Comparison of ENCODE assay signal across 8 cellular contexts in genomic region chr1:155871390-155871789, GRCh38. TPM values are rescaled to one million over a fixed set of nuclear protein-coding genes. Genes with fewer than 3 reads are reported as not detected.
DNase-seq lines count a peak whose midpoint lies in the region; ATAC-seq lines count a peak whose summit lies in the region.

No MANE protein-coding gene starts in this region.

- H3K9me3 Mint-ChIP-seq in natural killer cell treated with Interleukin-12 subunit alpha and Interleukin-12 subunit beta and Interleukin-15 and Interleukin-18, amount 100 ng/mL, for 72 hours, result no peaks in the 10 kb centered on the region

- no peak overlapping the region for H3K4me3 Mint-ChIP-seq in natural killer cell treated with Interleukin-12 subunit alpha and Interleukin-12 subunit beta and Interleukin-15 and Interleukin-18, amount 100 ng/mL, for 72 hours

- no peaks in the 10 kb centered on the region for H3K27me3 Mint-ChIP-seq in natural killer cell treated with Interleukin-12 subunit alpha and Interleukin-12 subunit beta and Interleukin-15 and Interleukin-18, amount 100 ng/mL, for 72 hours

- intact Hi-C loops in sciatic nerve (cut with DNase I), result no loop called here

- no peak overlapping the region for H3K27ac Mint-ChIP-seq in natural killer cell treated with Interleukin-12 subunit alpha and Interleukin-12 subunit beta and Interleukin-15 and Interleukin-18, amount 100 ng/mL, for 72 hours

- peak; percentile 61 for ATAC-seq in sciatic nerve
- no peak for ATAC-seq in HG03196 (IDR thresholded peaks at IDR 0.05; ENCODE audit: unreplicated experiment)
- ATAC-seq in natural killer cell treated with Interleukin-12 subunit alpha and Interleukin-12 subunit beta and Interleukin-15 and Interleukin-18, amount 100 ng/mL, for 72 hours, result no peak
- ATAC-seq in HG03460 (IDR thresholded peaks at IDR 0.05; ENCODE audit: unreplicated experiment), result no peak

- H3K4me1 Mint-ChIP-seq in natural killer cell treated with Interleukin-12 subunit alpha and Interleukin-12 subunit beta and Interleukin-15 and Interleukin-18, amount 100 ng/mL, for 72 hours (ENCODE audit: low read depth in 2 of 2), result peaks cover 9 to 12% of the 10 kb centered on the region in 2 donors

- peak; percentile 28 for DNase-seq in NCI-H128 (lab: John Stamatoyannopoulos, UW; ENCODE audit: unreplicated experiment)
- peak; percentile 21 for DNase-seq in SK-MEL-5 (ENCODE audit: low read depth, low spot score)
- DNase-seq in globus pallidus (ENCODE audit: low spot score), result peak; percentile 98
- peak; percentile 75 for DNase-seq in sciatic nerve (ENCODE audit: low spot score)
- DNase-seq in natural killer cell treated with Interleukin-12 subunit alpha and Interleukin-12 subunit beta and Interleukin-15 and Interleukin-18, amount 100 ng/mL, for 72 hours (ENCODE audit: low spot score), result no peak
- no peak for DNase-seq in HPDE6-E6E7 (ENCODE audit: extremely low spot score)

- H3K36me3 Mint-ChIP-seq in natural killer cell treated with Interleukin-12 subunit alpha and Interleukin-12 subunit beta and Interleukin-15 and Interleukin-18, amount 100 ng/mL, for 72 hours, result no peaks in the 10 kb centered on the region

- in situ Hi-C loops in SK-MEL-5 (cut with HindIII; ENCODE audit: low pct_unique_long_range_greater_than_20kb, low sequenced_read_pairs), result no loop called here

RNA-seq across cellular contexts. Expression of gene SYT11, which starts 12.0 kb away (rescaled TPM):
- 1.9 and 2.2 TPM in 2 replicates for total RNA-seq in SK-MEL-5 (2014; rRNA removed; shearing (Covaris generic))
- polyA plus RNA-seq in SK-MEL-5 (2015; cell fraction: cytosol; rRNA removed), result 1.3 and 1.5 TPM in 2 replicates
- 0.90 TPM in 1 of 2 replicates, not detected in the other for polyA plus RNA-seq in SK-MEL-5 (2015; cell fraction: nucleus; rRNA removed)
- 45.0 TPM for total RNA-seq in sciatic nerve
- total RNA-seq in natural killer cell treated with Interleukin-12 subunit alpha and Interleukin-12 subunit beta and Interleukin-15 and Interleukin-18, amount 100 ng/mL, for 72 hours, result 10 to 100 TPM; 29.3 to 43.9 TPM

RNA-seq across cellular contexts. Expression of gene GON4L, which starts 14.4 kb away (rescaled TPM):
- total RNA-seq in SK-MEL-5 (2014; rRNA removed; shearing (Covaris generic)), result 15.9 and 16.7 TPM in 2 replicates
- polyA plus RNA-seq in SK-MEL-5 (2015; cell fraction: cytosol; rRNA removed), result 9.9 and 14.8 TPM in 2 replicates
- polyA plus RNA-seq in SK-MEL-5 (2015; cell fraction: nucleus; rRNA removed), result 48.1 and 57.8 TPM in 2 replicates
- total RNA-seq in sciatic nerve, result 79.6 TPM
- total RNA-seq in natural killer cell treated with Interleukin-12 subunit alpha and Interleukin-12 subunit beta and Interleukin-15 and Interleukin-18, amount 100 ng/mL, for 72 hours, result 100 to 1,000 TPM in 1 of 2 donors, 10 to 100 TPM in 1; 91.0 to 124 TPM

RNA-seq across cellular contexts. Expression of gene RIT1, which starts 39.8 kb away (rescaled TPM):
- 18.2 and 21.6 TPM in 2 replicates for total RNA-seq in SK-MEL-5 (2014; rRNA removed; shearing (Covaris generic))
- polyA plus RNA-seq in SK-MEL-5 (2015; cell fraction: cytosol; rRNA removed), result 10.0 and 12.8 TPM in 2 replicates
- 19.9 and 46.4 TPM in 2 replicates for polyA plus RNA-seq in SK-MEL-5 (2015; cell fraction: nucleus; rRNA removed)
- total RNA-seq in sciatic nerve, result 38.8 TPM
- total RNA-seq in natural killer cell treated with Interleukin-12 subunit alpha and Interleukin-12 subunit beta and Interleukin-15 and Interleukin-18, amount 100 ng/mL, for 72 hours, result 10 to 100 TPM; 29.4 to 40.2 TPM

Comparison
In these comparisons a context has a peak if more than half of its experiments do, and no peak if none do; other contexts are left out.
1. DNase-seq: peak in NCI-H128 (single experiment), SK-MEL-5 (single experiment), globus pallidus (single experiment) and sciatic nerve (single experiment); none in natural killer cell treated with Interleukin-12 subunit alpha and Interleukin-12 subunit beta and Interleukin-15 and Interleukin-18, amount 100 ng/mL, for 72 hours (single experiment) and HPDE6-E6E7 (single experiment).